11 cellular contexts compared by ENCODE assay signal in genomic region chr10:112715581-112715980, GRCh38.
"Had no signal": no experiment of that assay in that cellular context is flagged by ENCODE, and none has a peak within 500 bp of the region (broad histone marks: within the 10 kb centered on the region; RNA-seq: fewer than 3 reads in every experiment).

No MANE protein-coding gene starts in this region.

- H3K36me3 ChIP-seq: breast epithelium, heart left ventricle, neutrophil, right atrium auricular region, tibial artery had no signal

- H3K27ac ChIP-seq: breast epithelium, heart left ventricle, neutrophil, right atrium auricular region, skin epidermis, tibial artery had no signal

- DNase-seq: activated CD4-positive, alpha-beta T cell treated with anti-CD3 and anti-CD28 coated beads for 4 hours; activated CD8-positive, alpha-beta memory T cell treated with anti-CD3 and anti-CD28 coated beads for 24 hours; aorta; heart left ventricle; naive B cell; T-cell; tibial artery had no signal

- H3K27me3 ChIP-seq: breast epithelium, heart left ventricle, neutrophil, right atrium auricular region, tibial artery had no signal

- H3K4me3 ChIP-seq: breast epithelium, heart left ventricle, right atrium auricular region, skin epidermis, tibial artery had no signal

- H3K4me1 ChIP-seq: breast epithelium, heart left ventricle, right atrium auricular region had no signal

- H3K9me3 ChIP-seq: breast epithelium, heart left ventricle, neutrophil, right atrium auricular region, tibial artery had no signal

- ATAC-seq: heart left ventricle, T-cell had no signal
